ENCODE assay signal across 1 cellular context in the genomic region with DNA sequence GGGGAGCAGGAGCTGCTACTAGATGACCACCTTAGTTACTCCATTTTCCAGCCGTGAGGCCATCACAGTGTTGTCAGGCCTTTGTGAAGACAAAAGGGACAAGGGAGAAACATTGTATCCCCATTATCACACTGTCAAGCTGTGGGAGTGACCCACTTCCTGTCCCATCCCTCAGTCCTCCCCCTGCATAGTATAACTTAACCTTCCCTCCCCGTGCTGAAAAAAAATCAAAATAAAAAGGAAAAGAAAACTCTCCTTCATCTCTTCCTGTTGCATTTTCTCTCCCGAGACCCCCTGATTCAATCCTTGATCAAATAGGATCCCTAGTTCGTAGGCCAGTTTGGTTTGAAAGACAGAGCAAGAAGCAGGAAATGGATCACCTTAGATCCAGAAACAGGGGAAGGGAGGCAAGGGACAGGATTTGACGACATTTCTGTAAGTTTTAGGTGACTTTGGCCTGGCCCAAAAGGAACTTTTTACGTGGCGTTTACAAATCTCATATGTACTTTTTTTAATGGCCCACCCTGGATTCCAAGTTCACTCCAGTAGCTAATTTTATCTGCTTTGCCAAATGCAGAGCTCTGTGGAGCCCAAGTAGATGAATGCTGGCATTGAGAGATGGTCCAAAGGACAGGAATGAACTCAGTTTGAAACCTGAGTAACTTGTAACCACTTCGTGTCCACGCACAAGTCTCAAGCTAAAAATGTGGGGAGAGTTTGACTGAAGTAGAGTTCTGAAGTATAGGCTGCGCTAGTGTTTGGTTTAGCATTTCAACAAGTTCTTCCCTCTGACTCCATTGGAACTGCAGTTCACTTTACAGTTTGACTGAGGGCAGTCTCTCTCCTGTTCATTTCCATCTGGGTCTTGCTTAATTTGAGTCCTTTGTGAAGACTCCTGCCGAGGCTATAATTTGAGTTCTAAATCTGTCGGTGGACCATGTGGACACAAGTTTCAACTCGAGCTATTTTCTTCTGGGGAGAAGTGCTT.
TF ChIP-seq lines count a peak whose summit lies in the region.

No MANE protein-coding gene starts in this region.

TF ChIP-seq in K562, 482 proteins besides CTCF, POLR2A, EP300 and RAD21 (continued from another document):
- no peak for TF ChIP-seq SMAD4 (CRISPR knock-in tag; conservative IDR thresholded peaks at IDR 0.05)
- TF ChIP-seq MBD2 (IDR thresholded peaks at IDR 0.05; ENCODE audit: borderline replicate concordance, low read depth), result no peak
- 0 out of 2 replicates have a peak, but pooled peaks have one; percentile 8 for TF ChIP-seq BHLHE40 (IDR thresholded peaks at IDR 0.05; ENCODE audit: low read length)
- TF ChIP-seq, protein P1, sequence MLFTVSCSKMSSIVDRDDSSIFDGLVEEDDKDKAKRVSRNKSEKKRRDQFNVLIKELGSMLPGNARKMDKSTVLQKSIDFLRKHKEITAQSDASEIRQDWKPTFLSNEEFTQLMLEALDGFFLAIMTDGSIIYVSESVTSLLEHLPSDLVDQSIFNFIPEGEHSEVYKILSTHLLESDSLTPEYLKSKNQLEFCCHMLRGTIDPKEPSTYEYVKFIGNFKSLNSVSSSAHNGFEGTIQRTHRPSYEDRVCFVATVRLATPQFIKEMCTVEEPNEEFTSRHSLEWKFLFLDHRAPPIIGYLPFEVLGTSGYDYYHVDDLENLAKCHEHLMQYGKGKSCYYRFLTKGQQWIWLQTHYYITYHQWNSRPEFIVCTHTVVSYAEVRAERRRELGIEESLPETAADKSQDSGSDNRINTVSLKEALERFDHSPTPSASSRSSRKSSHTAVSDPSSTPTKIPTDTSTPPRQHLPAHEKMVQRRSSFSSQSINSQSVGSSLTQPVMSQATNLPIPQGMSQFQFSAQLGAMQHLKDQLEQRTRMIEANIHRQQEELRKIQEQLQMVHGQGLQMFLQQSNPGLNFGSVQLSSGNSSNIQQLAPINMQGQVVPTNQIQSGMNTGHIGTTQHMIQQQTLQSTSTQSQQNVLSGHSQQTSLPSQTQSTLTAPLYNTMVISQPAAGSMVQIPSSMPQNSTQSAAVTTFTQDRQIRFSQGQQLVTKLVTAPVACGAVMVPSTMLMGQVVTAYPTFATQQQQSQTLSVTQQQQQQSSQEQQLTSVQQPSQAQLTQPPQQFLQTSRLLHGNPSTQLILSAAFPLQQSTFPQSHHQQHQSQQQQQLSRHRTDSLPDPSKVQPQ (CRISPR knock-in tag; IDR thresholded peaks at IDR 0.05; ENCODE audit: borderline replicate concordance), result no peak
- TF ChIP-seq ETV5 (CRISPR knock-in tag; IDR thresholded peaks at IDR 0.05; ENCODE audit: low read depth), result peak; percentile 39; the same call in 1 of the 2 replicates
- no peak for TF ChIP-seq ATF1 (CRISPR knock-in tag; IDR thresholded peaks at IDR 0.05)
- TF ChIP-seq ATF1 (tag; IDR thresholded peaks at IDR 0.05), result peak; percentile 53
- TF ChIP-seq SMARCC2 (IDR thresholded peaks at IDR 0.05; ENCODE audit: low read depth), result no peak
- no peak for TF ChIP-seq RUNX1 (IDR thresholded peaks at IDR 0.05; ENCODE audit: low read depth)
- TF ChIP-seq, protein P2, sequence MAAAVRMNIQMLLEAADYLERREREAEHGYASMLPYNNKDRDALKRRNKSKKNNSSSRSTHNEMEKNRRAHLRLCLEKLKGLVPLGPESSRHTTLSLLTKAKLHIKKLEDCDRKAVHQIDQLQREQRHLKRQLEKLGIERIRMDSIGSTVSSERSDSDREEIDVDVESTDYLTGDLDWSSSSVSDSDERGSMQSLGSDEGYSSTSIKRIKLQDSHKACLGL (CRISPR knock-in tag; IDR thresholded peaks at IDR 0.05; ENCODE audit: borderline replicate concordance, poor library complexity, severe bottlenecking), result no peak
- TF ChIP-seq GABPB2 (CRISPR knock-in tag; conservative IDR thresholded peaks at IDR 0.05), result no peak
- TF ChIP-seq JUND (IDR thresholded peaks at IDR 0.05; ENCODE audit: borderline replicate concordance, low read depth, low read length), result 0 out of 2 replicates have a peak, but pooled peaks have one; percentile 3
- peak; percentile 21; the same call in 1 of the 3 replicates for TF ChIP-seq JUND (tag; IDR thresholded peaks at IDR 0.05; ENCODE audit: borderline replicate concordance, low read depth, low read length)
- TF ChIP-seq MTA3 (IDR thresholded peaks at IDR 0.05; ENCODE audit: borderline replicate concordance), result no peak
- no peak for TF ChIP-seq TCF3 (CRISPR knock-in tag; IDR thresholded peaks at IDR 0.05)
- TF ChIP-seq NBN (IDR thresholded peaks at IDR 0.05; ENCODE audit: low read depth), result peak; percentile 42; the same call in 1 of the 2 replicates
- peak; percentile 91 for TF ChIP-seq GABPA (tag; conservative IDR thresholded peaks at IDR 0.05; ENCODE audit: low read depth)
- TF ChIP-seq ZNF583 (CRISPR knock-in tag; IDR thresholded peaks at IDR 0.05), result no peak
- TF ChIP-seq, protein P3, sequence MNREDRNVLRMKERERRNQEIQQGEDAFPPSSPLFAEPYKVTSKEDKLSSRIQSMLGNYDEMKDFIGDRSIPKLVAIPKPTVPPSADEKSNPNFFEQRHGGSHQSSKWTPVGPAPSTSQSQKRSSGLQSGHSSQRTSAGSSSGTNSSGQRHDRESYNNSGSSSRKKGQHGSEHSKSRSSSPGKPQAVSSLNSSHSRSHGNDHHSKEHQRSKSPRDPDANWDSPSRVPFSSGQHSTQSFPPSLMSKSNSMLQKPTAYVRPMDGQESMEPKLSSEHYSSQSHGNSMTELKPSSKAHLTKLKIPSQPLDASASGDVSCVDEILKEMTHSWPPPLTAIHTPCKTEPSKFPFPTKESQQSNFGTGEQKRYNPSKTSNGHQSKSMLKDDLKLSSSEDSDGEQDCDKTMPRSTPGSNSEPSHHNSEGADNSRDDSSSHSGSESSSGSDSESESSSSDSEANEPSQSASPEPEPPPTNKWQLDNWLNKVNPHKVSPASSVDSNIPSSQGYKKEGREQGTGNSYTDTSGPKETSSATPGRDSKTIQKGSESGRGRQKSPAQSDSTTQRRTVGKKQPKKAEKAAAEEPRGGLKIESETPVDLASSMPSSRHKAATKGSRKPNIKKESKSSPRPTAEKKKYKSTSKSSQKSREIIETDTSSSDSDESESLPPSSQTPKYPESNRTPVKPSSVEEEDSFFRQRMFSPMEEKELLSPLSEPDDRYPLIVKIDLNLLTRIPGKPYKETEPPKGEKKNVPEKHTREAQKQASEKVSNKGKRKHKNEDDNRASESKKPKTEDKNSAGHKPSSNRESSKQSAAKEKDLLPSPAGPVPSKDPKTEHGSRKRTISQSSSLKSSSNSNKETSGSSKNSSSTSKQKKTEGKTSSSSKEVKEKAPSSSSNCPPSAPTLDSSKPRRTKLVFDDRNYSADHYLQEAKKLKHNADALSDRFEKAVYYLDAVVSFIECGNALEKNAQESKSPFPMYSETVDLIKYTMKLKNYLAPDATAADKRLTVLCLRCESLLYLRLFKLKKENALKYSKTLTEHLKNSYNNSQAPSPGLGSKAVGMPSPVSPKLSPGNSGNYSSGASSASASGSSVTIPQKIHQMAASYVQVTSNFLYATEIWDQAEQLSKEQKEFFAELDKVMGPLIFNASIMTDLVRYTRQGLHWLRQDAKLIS (CRISPR knock-in tag; IDR thresholded peaks at IDR 0.05), result 0 out of 2 replicates have a peak, but pooled peaks have one; percentile 74
- TF ChIP-seq SIN3B (IDR thresholded peaks at IDR 0.05; ENCODE audit: low read depth), result peak; percentile 47; the same call in 1 of the 2 replicates
- TF ChIP-seq XRCC3 (IDR thresholded peaks at IDR 0.05), result no peak
- no peak for TF ChIP-seq ZNF76 (CRISPR knock-in tag; IDR thresholded peaks at IDR 0.05; ENCODE audit: borderline replicate concordance)
- no peak for TF ChIP-seq KAT8 (IDR thresholded peaks at IDR 0.05; ENCODE audit: low read depth)
